8 cellular contexts compared by ENCODE assay signal in genomic region chr2:237085261-237086221, GRCh38. TPM values are rescaled to one million over a fixed set of nuclear protein-coding genes. Genes with fewer than 3 reads are reported as not detected.
DNase-seq lines count a peak whose midpoint lies in the region; ATAC-seq and TF ChIP-seq lines count a peak whose summit lies in the region.

Gene COPS8 (plus strand): TSS chr2:237085889. CDS start chr2:237085965, 76 bp downstream.

- TF ChIP-seq RAD21 in liver (IDR thresholded peaks at IDR 0.05), result peak; percentile 10 to 49

- DNase-seq in CD4-positive, CD25-positive, alpha-beta regulatory T cell, result peak; percentile 80 to 95 (median 90)
- DNase-seq in NCI-H82 treated with DMSO at 0.1 percent for 48 hours (lab: John Stamatoyannopoulos, UW; ENCODE audit: unreplicated experiment) (peak; percentile 63), dermis microvascular lymphatic vessel endothelial cell (ENCODE audit: low read depth in 2 of 2) (peak; percentile 76 to 95)
- DNase-seq in activated CD4-positive, alpha-beta memory T cell treated with anti-CD3 and anti-CD28 coated beads for 36 hours, result peak; percentile 94
- DNase-seq in stimulated activated CD4-positive, alpha-beta T cell treated with anti-CD3 and anti-CD28 coated beads, Interleukin-4, amount 100 ng/mL, for 24 hours, result peak; percentile 90

- peak within 1 kb of the TSS; percentile 89 to 97 for H3K9ac ChIP-seq in liver (ENCODE audit: low read depth in 1 of 2, low read length in 2 of 2)

- CTCF ChIA-PET in activated CD4-positive, alpha-beta memory T cell treated with anti-CD3 and anti-CD28 coated beads for 36 hours (lab: Charles Lee), result interaction anchor here (0.7 to 1.7 kb wide), 10 partner anchors 11 to 733 kb away, joined by 3 to 4 read pairs (median 3); partner anchors contain the start of gene ACKR3

- POLR2A ChIA-PET in activated CD4-positive, alpha-beta memory T cell treated with anti-CD3 and anti-CD28 coated beads for 36 hours (lab: Charles Lee), result interaction anchor here (0.6 to 1.0 kb wide), 5 partner anchors 10 to 548 kb away, joined by 3 to 5 read pairs (median 4); no protein-coding TSS in a partner anchor

- H3K36me3 Mint-ChIP-seq in CD4-positive, CD25-positive, alpha-beta regulatory T cell, result peaks cover 1% of the 10 kb centered on the region
- peaks cover 4% of the 10 kb centered on the region for H3K36me3 Mint-ChIP-seq in activated CD4-positive, alpha-beta memory T cell treated with anti-CD3 and anti-CD28 coated beads for 36 hours

- ATAC-seq in CD4-positive, CD25-positive, alpha-beta regulatory T cell (ENCODE audit: low read depth in 2 of 2), result peak; percentile 100
- ATAC-seq in GM19438 (IDR thresholded peaks at IDR 0.05; ENCODE audit: low read depth, unreplicated experiment) (peak; percentile 96), HG03575 (IDR thresholded peaks at IDR 0.05; ENCODE audit: extremely low read depth, insufficient number of reproducible peaks, low FRiP score, unreplicated experiment) (peak; percentile 84)

- H3K4me3 Mint-ChIP-seq in CD4-positive, CD25-positive, alpha-beta regulatory T cell, result peak within 1 kb of the TSS; percentile 99 to 100 (median 99)
- peak within 1 kb of the TSS; percentile 98 for H3K4me3 Mint-ChIP-seq in activated CD4-positive, alpha-beta memory T cell treated with anti-CD3 and anti-CD28 coated beads for 36 hours

- H3K4me1 Mint-ChIP-seq in CD4-positive, CD25-positive, alpha-beta regulatory T cell, result peaks cover 14 to 47% (median 31%) of the 10 kb centered on the region in 4 donors
- peaks cover 13% of the 10 kb centered on the region for H3K4me1 Mint-ChIP-seq in activated CD4-positive, alpha-beta memory T cell treated with anti-CD3 and anti-CD28 coated beads for 36 hours (ENCODE audit: low read depth)

- peak within 1 kb of the TSS; percentile 98 for H3K4me3 ChIP-seq in CD4-positive, CD25-positive, alpha-beta regulatory T cell (ENCODE audit: low read depth, low read length)
- H3K4me3 ChIP-seq in liver (ENCODE audit: low read depth in 1 of 3, low read length in 3 of 3), result peak within 1 kb of the TSS; percentile 77 to 96 (median 88)

- H3K27ac Mint-ChIP-seq in CD4-positive, CD25-positive, alpha-beta regulatory T cell, result peak within 1 kb of the TSS; percentile 98 to 100 (median 98)
- peak within 1 kb of the TSS; percentile 92 for H3K27ac Mint-ChIP-seq in activated CD4-positive, alpha-beta memory T cell treated with anti-CD3 and anti-CD28 coated beads for 36 hours

- intact Hi-C loops in activated CD4-positive, alpha-beta memory T cell treated with anti-CD3 and anti-CD28 coated beads for 36 hours (cut with micrococcal nuclease), result loop anchor here (5.0 to 10.0 kb wide), 2 partner anchors 518 to 541 kb away; partner anchors contain the start of gene ACKR3

- TF ChIP-seq CTCF in liver (IDR thresholded peaks at IDR 0.05; ENCODE audit: low read depth, low read length, missing input control), result peak; percentile 8

- peaks cover 12% of the 10 kb centered on the region for H3K4me1 ChIP-seq in CD4-positive, CD25-positive, alpha-beta regulatory T cell (ENCODE audit: control insufficient read depth, insufficient read depth, low read length, poor library complexity, severe bottlenecking)
- H3K4me1 ChIP-seq in liver (ENCODE audit: control insufficient read depth in 4 of 4, insufficient read depth in 4 of 4, low read length in 3 of 4), result peaks cover 0 to 21% (median 16%) of the 10 kb centered on the region in 4 donors

- H3K9me3 Mint-ChIP-seq in CD4-positive, CD25-positive, alpha-beta regulatory T cell, result no peaks in the 10 kb centered on the region
- no peaks in the 10 kb centered on the region for H3K9me3 Mint-ChIP-seq in activated CD4-positive, alpha-beta memory T cell treated with anti-CD3 and anti-CD28 coated beads for 36 hours

- H3K27me3 ChIP-seq in CD4-positive, CD25-positive, alpha-beta regulatory T cell (ENCODE audit: control insufficient read depth, insufficient read depth, low read length), result no peaks in the 10 kb centered on the region
- no peaks in the 10 kb centered on the region for H3K27me3 ChIP-seq in liver (ENCODE audit: control insufficient read depth in 4 of 4, insufficient read depth in 4 of 4, low read length in 3 of 4)

- H3K27me3 Mint-ChIP-seq in CD4-positive, CD25-positive, alpha-beta regulatory T cell, result peaks cover 10% of the 10 kb centered on the region
- no peaks in the 10 kb centered on the region for H3K27me3 Mint-ChIP-seq in activated CD4-positive, alpha-beta memory T cell treated with anti-CD3 and anti-CD28 coated beads for 36 hours

- under 1% methylated on average over 85 of the region's 85 CpGs for WGBS in liver

- peak within 1 kb of the TSS; percentile 79 for H3K27ac ChIP-seq in CD4-positive, CD25-positive, alpha-beta regulatory T cell (ENCODE audit: insufficient read depth, low read length, poor library complexity, severe bottlenecking)
- peak within 1 kb of the TSS; percentile 84 to 86 for H3K27ac ChIP-seq in liver (ENCODE audit: low read depth in 1 of 2, low read length in 2 of 2)

- no peaks in the 10 kb centered on the region for H3K9me3 ChIP-seq in CD4-positive, CD25-positive, alpha-beta regulatory T cell (ENCODE audit: control insufficient read depth in 2 of 2, low read length in 2 of 2)
- no peaks in the 10 kb centered on the region for H3K9me3 ChIP-seq in liver (ENCODE audit: control insufficient read depth in 4 of 4, low read length in 3 of 4)

- H3K36me3 ChIP-seq in CD4-positive, CD25-positive, alpha-beta regulatory T cell (ENCODE audit: control insufficient read depth, insufficient read depth, low read length), result peaks cover 20% of the 10 kb centered on the region
- peaks cover 0 to 11% (median under 1%) of the 10 kb centered on the region in 4 donors for H3K36me3 ChIP-seq in liver (ENCODE audit: control insufficient read depth in 4 of 4, insufficient read depth in 3 of 4, low read depth in 1 of 4, low read length in 3 of 4)

TF ChIP-seq in liver, 16 proteins besides CTCF, POLR2A, EP300 and RAD21 (continues in another document):
- no peak for TF ChIP-seq HNF4G (IDR thresholded peaks at IDR 0.05)
- TF ChIP-seq ATF3 (IDR thresholded peaks at IDR 0.05), result no peak
- TF ChIP-seq TAF1 (conservative IDR thresholded peaks at IDR 0.05), result peak; percentile 67
- no peak for TF ChIP-seq ZBTB33 (IDR thresholded peaks at IDR 0.05)
- TF ChIP-seq FOXA2 (IDR thresholded peaks at IDR 0.05), result no peak
- peak; percentile 15 for TF ChIP-seq FOXA1 (IDR thresholded peaks at IDR 0.05)
- peak; percentile 89 for TF ChIP-seq REST (IDR thresholded peaks at IDR 0.05)
- peak; percentile 16 for TF ChIP-seq NR2F2 (IDR thresholded peaks at IDR 0.05)
- peak; percentile 92 for TF ChIP-seq YY1 (IDR thresholded peaks at IDR 0.05)
- peak in 1 of 2 donors; percentile 31 for TF ChIP-seq HNF4A (conservative IDR thresholded peaks at IDR 0.05)
- TF ChIP-seq SP1 (IDR thresholded peaks at IDR 0.05), result peak; percentile 67
- peak in 1 of 2 donors; percentile 60 for TF ChIP-seq EGR1 (IDR thresholded peaks at IDR 0.05; ENCODE audit: low read depth in 2 of 2)
- TF ChIP-seq JUND (IDR thresholded peaks at IDR 0.05), result no peak
- peak; percentile 62 to 95 for TF ChIP-seq GABPA (IDR thresholded peaks at IDR 0.05 in 1 of 2, conservative IDR thresholded peaks at IDR 0.05 in 1 of 2)

RNA-seq across cellular contexts. Expression of gene COPS8, which starts in this region (rescaled TPM):
- 40.3 TPM for total RNA-seq in CD4-positive, CD25-positive, alpha-beta regulatory T cell
- polyA plus RNA-seq in CD4-positive, CD25-positive, alpha-beta regulatory T cell, result 10 to 100 TPM; 57.6 to 80.8 (median 65.4) TPM
- total RNA-seq in activated CD4-positive, alpha-beta memory T cell treated with anti-CD3 and anti-CD28 coated beads for 36 hours, result 10 to 100 TPM; 61.1 to 66.8 TPM
- 45.1 and 63.7 TPM in 2 replicates for total RNA-seq in dermis microvascular lymphatic vessel endothelial cell
- 10 to 100 TPM; 21.1 to 32.9 TPM for total RNA-seq in liver
- 10 to 100 TPM; 19.1 TPM for polyA plus RNA-seq in liver

Comparison
In these comparisons a context has a peak if more than half of its experiments do, and no peak if none do; other contexts are left out.
1. Peak in every context shown above with its lines: DNase-seq, ATAC-seq, H3K4me3 ChIP-seq and H3K27ac ChIP-seq.